Comparison of ENCODE assay signal across 8 cellular contexts in genomic region chr17:60079401-60079861, GRCh38. TPM values are rescaled to one million over a fixed set of nuclear protein-coding genes. Genes with fewer than 3 reads are reported as not detected.
DNase-seq lines count a peak whose midpoint lies in the region; ATAC-seq and TF ChIP-seq lines count a peak whose summit lies in the region.

No MANE protein-coding gene starts in this region.

- DNase-seq in AG10803 (ENCODE audit: low read depth) = peak; percentile 60
- no peak for DNase-seq in HFF-Myc (ENCODE audit: extremely low read depth, low read depth)
- DNase-seq in activated CD4-positive, alpha-beta memory T cell treated with anti-CD3 and anti-CD28 coated beads for 36 hours = no peak
- DNase-seq in left ventricle myocardium inferior = no peak
- no peak for DNase-seq in NCI-H146 (lab: John Stamatoyannopoulos, UW)
- no peak for DNase-seq in activated CD4-positive, alpha-beta T cell treated with anti-CD3 and anti-CD28 coated beads, Interleukin-2, amount 50 U/mL, for 4 hours

- ATAC-seq in GM19328 (IDR thresholded peaks at IDR 0.05; ENCODE audit: unreplicated experiment) = no peak

- H3K4me1 ChIP-seq in left ventricle myocardium inferior (peaks cover 31% of the 10 kb centered on the region), skeletal muscle satellite cell (ENCODE audit: control insufficient read depth, insufficient read depth, low read length) (peaks cover 53% of the 10 kb centered on the region)

- TF ChIP-seq CTCF in AG10803 (conservative IDR thresholded peaks at IDR 0.05; ENCODE audit: low read length) (no peak), HFF-Myc (IDR thresholded peaks at IDR 0.05; ENCODE audit: low read depth, low read length, missing control alignments) (no peak), left ventricle myocardium inferior (IDR thresholded peaks at IDR 0.05; ENCODE audit: borderline replicate concordance) (no peak)

- intact Hi-C loops in activated CD4-positive, alpha-beta memory T cell treated with anti-CD3 and anti-CD28 coated beads for 36 hours (cut with micrococcal nuclease) = no loop called here
- intact Hi-C loops in left ventricle myocardium inferior (cut with micrococcal nuclease) = no loop called here

- POLR2A ChIA-PET in activated CD4-positive, alpha-beta memory T cell treated with anti-CD3 and anti-CD28 coated beads for 36 hours (lab: Charles Lee) = interaction anchor here (1.5 kb wide), 1 partner anchor 115 kb away, joined by 4 read pairs; the partner anchor contains the start of gene RNFT1

- H3K4me1 Mint-ChIP-seq in activated CD4-positive, alpha-beta memory T cell treated with anti-CD3 and anti-CD28 coated beads for 36 hours (ENCODE audit: low read depth) = peaks cover 21% of the 10 kb centered on the region

- peaks cover 9% of the 10 kb centered on the region for H3K36me3 Mint-ChIP-seq in activated CD4-positive, alpha-beta memory T cell treated with anti-CD3 and anti-CD28 coated beads for 36 hours

- CTCF ChIA-PET in activated CD4-positive, alpha-beta memory T cell treated with anti-CD3 and anti-CD28 coated beads for 36 hours (lab: Charles Lee) = no interaction called here

- peak overlapping the region; percentile 91 for H3K4me2 ChIP-seq in skeletal muscle satellite cell (ENCODE audit: low read length)

- peak overlapping the region; percentile 82 for H3K9ac ChIP-seq in skeletal muscle satellite cell (ENCODE audit: low read depth, low read length)

- peak overlapping the region; percentile 63 for H3K4me3 Mint-ChIP-seq in activated CD4-positive, alpha-beta memory T cell treated with anti-CD3 and anti-CD28 coated beads for 36 hours

- no peaks in the 10 kb centered on the region for H3K9me3 Mint-ChIP-seq in activated CD4-positive, alpha-beta memory T cell treated with anti-CD3 and anti-CD28 coated beads for 36 hours

- no peaks in the 10 kb centered on the region for H3K9me3 ChIP-seq in left ventricle myocardium inferior (replicated peaks)
- H3K9me3 ChIP-seq in skeletal muscle satellite cell (replicated peaks; ENCODE audit: low read length) = no peaks in the 10 kb centered on the region

- H3K27ac ChIP-seq in left ventricle myocardium inferior (replicated peaks) = peak overlapping the region; percentile 94

- H3K27ac Mint-ChIP-seq in activated CD4-positive, alpha-beta memory T cell treated with anti-CD3 and anti-CD28 coated beads for 36 hours = peak overlapping the region; percentile 50

- H3K27me3 Mint-ChIP-seq in activated CD4-positive, alpha-beta memory T cell treated with anti-CD3 and anti-CD28 coated beads for 36 hours = no peaks in the 10 kb centered on the region

- no peaks in the 10 kb centered on the region for H3K27me3 ChIP-seq in left ventricle myocardium inferior (ENCODE audit: low read depth)
- no peaks in the 10 kb centered on the region for H3K27me3 ChIP-seq in skeletal muscle satellite cell (ENCODE audit: control insufficient read depth, insufficient read depth, low read length)

- H3K36me3 ChIP-seq in left ventricle myocardium inferior (peaks cover 17% of the 10 kb centered on the region), skeletal muscle satellite cell (ENCODE audit: insufficient read depth, low read length) (peaks cover 12% of the 10 kb centered on the region)

- H3K4me3 ChIP-seq in AG10803 (ENCODE audit: low read length) (peak overlapping the region; percentile 92), HFF-Myc (replicated peaks; ENCODE audit: low read depth, low read length) (peak overlapping the region; percentile 55), left ventricle myocardium inferior (peak overlapping the region; percentile 79), skeletal muscle satellite cell (ENCODE audit: low read length) (peak overlapping the region; percentile 90)

RNA-seq across cellular contexts. Expression of gene HEATR6, which starts 0.7 kb away (rescaled TPM):
- 10 to 100 TPM; 28.2 to 29.3 TPM for total RNA-seq in activated CD4-positive, alpha-beta memory T cell treated with anti-CD3 and anti-CD28 coated beads for 36 hours
- 13.0 TPM for total RNA-seq in left ventricle myocardium inferior
- 10.9 and 17.2 TPM in 2 replicates for total RNA-seq in skeletal muscle satellite cell (2012; rRNA removed)
